Comparison of ENCODE assay signal across 25 cellular contexts in genomic region chr1:164891615-164892014, GRCh38.
A peak's percentile ranks its signal among the peaks of the same experiment; 100 is the strongest.
DNase-seq lines count a peak whose midpoint lies in the region; TF ChIP-seq lines count a peak whose summit lies in the region.
"Had no signal": no experiment of that assay in that cellular context is flagged by ENCODE, and none has a peak within 500 bp of the region (broad histone marks: within the 10 kb centered on the region; RNA-seq: fewer than 3 reads in every experiment).

No MANE protein-coding gene starts in this region.

- no peak overlapping the region for H2AK5ac ChIP-seq in mesendoderm (ENCODE audit: low read length)

- H3K4me1 ChIP-seq in PC-9 (replicated peaks; ENCODE audit: insufficient read depth) (peaks cover 16% of the 10 kb centered on the region), mesendoderm (ENCODE audit: control insufficient read depth, low read depth, low read length) (no peaks in the 10 kb centered on the region)
- H3K4me1 ChIP-seq: foreskin keratinocyte, spleen, upper lobe of left lung had no signal

- H3K4me3 ChIP-seq in PC-9, result no peak overlapping the region
- H3K4me3 ChIP-seq in mesendoderm (ENCODE audit: low read length), result no peak overlapping the region
- H3K4me3 ChIP-seq: K562, right atrium auricular region, spleen, upper lobe of left lung had no signal

- in situ Hi-C loops in KBM-7 (cut with MboI; ENCODE audit: low pct_unique_long_range_greater_than_20kb, low sequenced_read_pairs), result no loop called here

- H3K36me3 ChIP-seq in PC-9 (ENCODE audit: low read depth) (no peaks in the 10 kb centered on the region), mesendoderm (ENCODE audit: control insufficient read depth, insufficient read depth, low read length) (no peaks in the 10 kb centered on the region)
- H3K36me3 ChIP-seq: brain microvascular endothelial cell, right atrium auricular region, spleen, upper lobe of left lung had no signal

- no peak overlapping the region for H3K9ac ChIP-seq in mesendoderm (ENCODE audit: low read length)
- H3K9ac ChIP-seq: SK-N-SH had no signal

- CTCF ChIA-PET in PC-9 (lab: Charles Lee), result no interaction called here

- no peak overlapping the region for H3K18ac ChIP-seq in mesendoderm (ENCODE audit: low read length)

- no peak overlapping the region for H4K5ac ChIP-seq in mesendoderm (ENCODE audit: low read length)

- no peak overlapping the region for H3K56ac ChIP-seq in mesendoderm (ENCODE audit: low read length)

- H3K4me2 ChIP-seq in PC-9 (no peak overlapping the region), mesendoderm (ENCODE audit: low read length) (no peak overlapping the region)
- H3K4me2 ChIP-seq: SK-N-SH had no signal

- no peak overlapping the region for H3K27ac ChIP-seq in PC-9
- H3K27ac ChIP-seq in mesendoderm (ENCODE audit: low read depth, low read length), result no peak overlapping the region
- H3K27ac ChIP-seq: brain microvascular endothelial cell, foreskin keratinocyte, right atrium auricular region, spleen, upper lobe of left lung had no signal

- POLR2A ChIA-PET in PC-9 (lab: Charles Lee; ENCODE audit: unreplicated experiment), result no interaction called here

- no peak overlapping the region for H4K8ac ChIP-seq in mesendoderm (ENCODE audit: low read depth, low read length)

- no peak overlapping the region for H2BK5ac ChIP-seq in mesendoderm (ENCODE audit: low read length)

- H3K9me2 ChIP-seq in PC-9 (ENCODE audit: insufficient read depth), result no peaks in the 10 kb centered on the region
- H3K9me2 ChIP-seq: SK-N-SH had no signal

- no peaks in the 10 kb centered on the region; the same call in 1 of the 2 replicates for H3K9me3 ChIP-seq in PC-9 (ENCODE audit: insufficient read depth, low read depth)
- H3K9me3 ChIP-seq: right atrium auricular region, SK-N-SH, spleen, upper lobe of left lung had no signal

- DNase-seq in NCI-H2171 treated with DMSO at 0.1 percent for 48 hours (lab: John Stamatoyannopoulos, UW), result peak; percentile 11
- no peak for DNase-seq in NCI-H2171 (lab: John Stamatoyannopoulos, UW)
- DNase-seq in NAMALWA (ENCODE audit: low spot score), result peak; percentile 6
- DNase-seq in PC-9, result no peak
- peak; percentile 51 for DNase-seq in mesendoderm
- DNase-seq in posterior vena cava (ENCODE audit: low spot score), result no peak
- no peak for DNase-seq in KBM-7
- DNase-seq in DMS79 treated with DMSO at 0.1 percent for 48 hours (lab: John Stamatoyannopoulos, UW), result no peak
- DNase-seq: activated CD4-positive, alpha-beta T cell treated with anti-CD3 and anti-CD28 coated beads, Interleukin-2, amount 10 ng/mL, durations not matched to agents 24 days and 14 days; activated naive CD4-positive, alpha-beta T cell treated with Interleukin-2 at 50 U/mL for 16 hours; activated T-cell treated with anti-CD3 and anti-CD28 coated beads, Interleukin-2, amount 50 U/mL, for 48 hours; brain microvascular endothelial cell; effector CD8-positive, alpha-beta T cell; foreskin keratinocyte; hippocampal formation; MV-4-11; NCI-H187 treated with DMSO at 0.1 percent for 48 hours; SK-N-SH; spleen; stimulated activated CD4-positive, alpha-beta T cell treated with anti-CD3 and anti-CD28 coated beads, Interleukin-2, amount 100 ng/mL, for 48 hours; substantia nigra; T-helper 2 cell; upper lobe of left lung had no signal

- intact Hi-C loops in PC-9 (cut with micrococcal nuclease; ENCODE audit: unreplicated experiment), result no loop called here
- intact Hi-C loops in posterior vena cava (cut with DNase I), result no loop called here

- H3K27me3 ChIP-seq in PC-9 (ENCODE audit: insufficient read depth, low read depth) (no peaks in the 10 kb centered on the region), mesendoderm (ENCODE audit: insufficient read depth, low read length, poor library complexity) (no peaks in the 10 kb centered on the region)
- H3K27me3 ChIP-seq: brain microvascular endothelial cell, foreskin keratinocyte, right atrium auricular region, spleen, upper lobe of left lung had no signal

- H3K23ac ChIP-seq in mesendoderm (ENCODE audit: low read length), result no peak overlapping the region

- no peak overlapping the region for H2BK15ac ChIP-seq in mesendoderm (replicated peaks; ENCODE audit: low read depth)

- TF ChIP-seq CTCF in PC-9 (conservative IDR thresholded peaks at IDR 0.05), result peak; percentile 44; the same call in 1 of the 2 replicates

- no peaks in the 10 kb centered on the region for H4K20me1 ChIP-seq in PC-9 (ENCODE audit: insufficient read depth)

- H3F3A ChIP-seq in PC-9 (ENCODE audit: insufficient read depth, low read depth), result 0 out of 2 replicates have a peak, but pooled peaks cover 4% of the 10 kb centered on the region

- H3K79me1 ChIP-seq in mesendoderm (ENCODE audit: low read length), result no peaks in the 10 kb centered on the region

- no peaks in the 10 kb centered on the region for H3K79me2 ChIP-seq in PC-9 (ENCODE audit: low read depth)
- H3K79me2 ChIP-seq in mesendoderm (ENCODE audit: control insufficient read depth, insufficient read depth, low read length), result no peaks in the 10 kb centered on the region

- H2AFZ ChIP-seq in PC-9, result no peak overlapping the region

- BruUV-seq in PC-9 (replicated peaks; lab: Mats Ljungman, UMichigan), result no TSS peak

- H3K4ac ChIP-seq in mesendoderm (ENCODE audit: low read depth, low read length), result no peak overlapping the region

- H2BK120ac ChIP-seq in mesendoderm (ENCODE audit: low read depth, low read length), result no peak overlapping the region

Comparison
In these comparisons a context has a peak if more than half of its experiments do, and no peak if none do; other contexts are left out.
1. DNase-seq: peak in NCI-H2171 treated with DMSO at 0.1 percent for 48 hours (single experiment), NAMALWA (single experiment) and mesendoderm (single experiment); none in NCI-H2171 (single experiment), PC-9 (0 of 2), posterior vena cava (single experiment), KBM-7 (single experiment) and DMS79 treated with DMSO at 0.1 percent for 48 hours (single experiment).